17 cellular contexts compared by ENCODE assay signal in genomic region chr2:45707034-45707433, GRCh38.
DNase-seq lines count a peak whose midpoint lies in the region; ATAC-seq and FAIRE-seq lines count a peak whose summit lies in the region.
"Had no signal": no experiment of that assay in that cellular context is flagged by ENCODE, and none has a peak within 500 bp of the region (broad histone marks: within the 10 kb centered on the region; RNA-seq: fewer than 3 reads in every experiment).

No MANE protein-coding gene starts in this region.

- no peaks in the 10 kb centered on the region for H3K27me3 Mint-ChIP-seq in stimulated activated naive CD8-positive, alpha-beta T cell treated with anti-CD3 and anti-CD28 coated beads, Interleukin-15, amount 100 ng/mL, for 72 hours
- H3K27me3 Mint-ChIP-seq: B cell; CD4-positive, CD25-positive, alpha-beta regulatory T cell had no signal

- FAIRE-seq in GM19239 (lab: Jason Lieb, UNC) = no peak
- FAIRE-seq: HTR-8/SVneo had no signal

- no peaks in the 10 kb centered on the region for H3K4me1 Mint-ChIP-seq in stimulated activated naive CD8-positive, alpha-beta T cell treated with anti-CD3 and anti-CD28 coated beads, Interleukin-15, amount 100 ng/mL, for 72 hours

- peaks cover 0 to 14% of the 10 kb centered on the region in 2 donors for H3K9me3 Mint-ChIP-seq in stimulated activated naive CD8-positive, alpha-beta T cell treated with anti-CD3 and anti-CD28 coated beads, Interleukin-15, amount 100 ng/mL, for 72 hours

- ATAC-seq in HG02885 (IDR thresholded peaks at IDR 0.05; ENCODE audit: poor library complexity, unreplicated experiment) = no peak
- ATAC-seq in stimulated activated naive CD8-positive, alpha-beta T cell treated with anti-CD3 and anti-CD28 coated beads, Interleukin-15, amount 100 ng/mL, for 72 hours = no peak
- ATAC-seq: HCT116 had no signal

- peak overlapping the region; percentile 25 for H3K27ac ChIP-seq in angular gyrus (ENCODE audit: low read depth, low read length)
- H3K27ac ChIP-seq: HL-60, SK-N-MC had no signal

- peak; percentile 14 for DNase-seq in AG08395 (ENCODE audit: low spot score)
- peak; percentile 23 for DNase-seq in COR-L47 (lab: John Stamatoyannopoulos, UW)
- peak; percentile 36 for DNase-seq in retina
- DNase-seq in GM19239 (ENCODE audit: insufficient read length, low spot score) = no peak
- DNase-seq in stimulated activated naive CD8-positive, alpha-beta T cell treated with anti-CD3 and anti-CD28 coated beads, Interleukin-15, amount 100 ng/mL, for 72 hours = no peak
- DNase-seq: Calu3; CD4-positive, CD25-positive, alpha-beta regulatory T cell; DMS53; NCI-H2107; PC-9 had no signal

- no peak overlapping the region for H3K4me3 Mint-ChIP-seq in stimulated activated naive CD8-positive, alpha-beta T cell treated with anti-CD3 and anti-CD28 coated beads, Interleukin-15, amount 100 ng/mL, for 72 hours
- H3K4me3 Mint-ChIP-seq: B cell; CD4-positive, CD25-positive, alpha-beta regulatory T cell had no signal

- no peak overlapping the region for H3K27ac Mint-ChIP-seq in stimulated activated naive CD8-positive, alpha-beta T cell treated with anti-CD3 and anti-CD28 coated beads, Interleukin-15, amount 100 ng/mL, for 72 hours
- H3K27ac Mint-ChIP-seq: B cell; CD4-positive, CD25-positive, alpha-beta regulatory T cell had no signal

Comparison
In these comparisons a context has a peak if more than half of its experiments do, and no peak if none do; other contexts are left out.
1. DNase-seq: peak in AG08395 (single experiment), COR-L47 (single experiment) and retina (single experiment); none in GM19239 (single experiment) and stimulated activated naive CD8-positive, alpha-beta T cell treated with anti-CD3 and anti-CD28 coated beads, Interleukin-15, amount 100 ng/mL, for 72 hours (0 of 2).